Comparison of ENCODE assay signal across 14 cellular contexts in the genomic region with DNA sequence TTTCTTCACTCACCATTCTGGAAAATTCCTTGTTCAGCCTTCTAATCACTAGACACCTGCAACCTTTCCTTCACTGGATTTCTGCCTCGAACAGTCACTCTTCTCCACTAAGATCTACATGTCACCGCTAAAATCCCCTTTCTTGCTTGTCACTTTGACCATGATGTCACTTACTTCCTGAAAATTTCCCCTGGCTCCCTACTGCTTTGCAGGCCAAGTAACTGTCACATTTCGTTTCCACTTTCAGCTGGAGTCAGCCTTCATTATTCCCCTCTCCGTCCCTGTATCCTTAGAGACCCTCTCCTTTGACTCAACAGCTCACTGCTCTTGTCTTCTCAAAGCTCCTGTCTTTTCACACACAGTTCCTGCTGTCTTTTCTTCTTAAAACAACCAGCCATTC. TPM values are rescaled to one million over a fixed set of nuclear protein-coding genes. Genes with fewer than 3 reads are reported as not detected.
DNase-seq lines count a peak whose midpoint lies in the region; ATAC-seq and TF ChIP-seq lines count a peak whose summit lies in the region.
"Had no signal": no experiment of that assay in that cellular context is flagged by ENCODE, and none has a peak within 500 bp of the region (broad histone marks: within the 10 kb centered on the region; RNA-seq: fewer than 3 reads in every experiment).

No MANE protein-coding gene starts in this region.

- intact Hi-C loops in A673 (cut with micrococcal nuclease; ENCODE audit: unreplicated experiment): no loop called here
- intact Hi-C loops in activated T-helper 2 cell treated with anti-CD3 and anti-CD28 coated beads, Interferon-gamma antibody, Interleukin-2, Interleukin-4, amounts not matched to agents 10 μg/mL and 5 μg/mL and 100 μg/mL, durations not matched to agents 14 hours and 24 hours and 36 hours (cut with micrococcal nuclease): no loop called here

- H3K4me3 ChIP-seq in A673 (ENCODE audit: low read depth, low read length, poor library complexity, severe bottlenecking): no peak overlapping the region
- H3K4me3 ChIP-seq: ovary, tibial nerve had no signal

- H3K27me3 ChIP-seq in A673 (replicated peaks; ENCODE audit: insufficient read depth, low read depth, low read length, poor library complexity): no peaks in the 10 kb centered on the region
- H3K27me3 ChIP-seq: foreskin keratinocyte, ovary, tibial nerve had no signal

- no peak overlapping the region for H3K4me3 Mint-ChIP-seq in activated T-helper 2 cell treated with anti-CD3 and anti-CD28 coated beads, Interferon-gamma antibody, Interleukin-2, Interleukin-4, amounts not matched to agents 10 μg/mL and 5 μg/mL and 100 μg/mL, durations not matched to agents 14 hours and 24 hours and 36 hours (ENCODE audit: low read depth)
- no peak overlapping the region for H3K4me3 Mint-ChIP-seq in progenitor cell of endocrine pancreas (ENCODE audit: low read depth)

- no TSS peak for BruUV-seq in A673 (replicated peaks; lab: Mats Ljungman, UMichigan)

- no peaks in the 10 kb centered on the region for H3K36me3 Mint-ChIP-seq in activated T-helper 2 cell treated with anti-CD3 and anti-CD28 coated beads, Interferon-gamma antibody, Interleukin-2, Interleukin-4, amounts not matched to agents 10 μg/mL and 5 μg/mL and 100 μg/mL, durations not matched to agents 14 hours and 24 hours and 36 hours (ENCODE audit: low read depth)
- H3K36me3 Mint-ChIP-seq in progenitor cell of endocrine pancreas (ENCODE audit: insufficient read depth): no peaks in the 10 kb centered on the region

- H3K27ac ChIP-seq in cingulate gyrus (ENCODE audit: low read depth, low read length) (peak overlapping the region; percentile 47), A673 (ENCODE audit: low read depth, low read length, poor library complexity, severe bottlenecking) (no peak overlapping the region)
- H3K27ac ChIP-seq: foreskin keratinocyte, ovary, tibial nerve had no signal

- no peaks in the 10 kb centered on the region for H3K9me3 ChIP-seq in A673 (ENCODE audit: low read depth, low read length, poor library complexity, severe bottlenecking)
- H3K9me3 ChIP-seq: ovary, tibial nerve had no signal

- H3K4me1 Mint-ChIP-seq in activated T-helper 2 cell treated with anti-CD3 and anti-CD28 coated beads, Interferon-gamma antibody, Interleukin-2, Interleukin-4, amounts not matched to agents 10 μg/mL and 5 μg/mL and 100 μg/mL, durations not matched to agents 14 hours and 24 hours and 36 hours (ENCODE audit: low read depth): no peaks in the 10 kb centered on the region
- peaks cover 10% of the 10 kb centered on the region for H3K4me1 Mint-ChIP-seq in progenitor cell of endocrine pancreas (ENCODE audit: low read depth)

- H3K27ac Mint-ChIP-seq in activated T-helper 2 cell treated with anti-CD3 and anti-CD28 coated beads, Interferon-gamma antibody, Interleukin-2, Interleukin-4, amounts not matched to agents 10 μg/mL and 5 μg/mL and 100 μg/mL, durations not matched to agents 14 hours and 24 hours and 36 hours: no peak overlapping the region
- H3K27ac Mint-ChIP-seq in progenitor cell of endocrine pancreas: no peak overlapping the region

- TF ChIP-seq CTCF in A673 (conservative IDR thresholded peaks at IDR 0.05; ENCODE audit: low read depth, low read length) (no peak), progenitor cell of endocrine pancreas (IDR thresholded peaks at IDR 0.05; ENCODE audit: unreplicated experiment) (no peak)

- DNase-seq in A673 (ENCODE audit: low spot score): no peak
- no peak for DNase-seq in activated T-helper 2 cell treated with anti-CD3 and anti-CD28 coated beads, Interferon-gamma antibody, Interleukin-2, Interleukin-4, amounts not matched to agents 10 μg/mL and 5 μg/mL and 100 μg/mL, durations not matched to agents 14 hours and 24 hours and 36 hours (ENCODE audit: low spot score)
- no peak for DNase-seq in progenitor cell of endocrine pancreas (ENCODE audit: low spot score, unreplicated experiment)
- no peak for DNase-seq in stimulated activated CD4-positive, alpha-beta T cell treated with anti-CD3 and anti-CD28 coated beads, Interleukin-1b, Interleukin-23, amount 100 ng/mL, for 48 hours
- DNase-seq: activated gamma-delta T cell; foreskin keratinocyte; NCI-H2107; ovary; stimulated activated CD4-positive, alpha-beta T cell treated with anti-CD3 and anti-CD28 coated beads, Interleukin-4, amount 100 ng/mL, for 24 hours had no signal

- ATAC-seq in GM18868 (IDR thresholded peaks at IDR 0.05; ENCODE audit: unreplicated experiment) (peak; percentile 92), GM21717 (IDR thresholded peaks at IDR 0.05; ENCODE audit: unreplicated experiment) (peak; percentile 91), HG03135 (IDR thresholded peaks at IDR 0.05; ENCODE audit: unreplicated experiment) (peak; percentile 91)
- ATAC-seq: foreskin keratinocyte had no signal

- H3K27me3 Mint-ChIP-seq in activated T-helper 2 cell treated with anti-CD3 and anti-CD28 coated beads, Interferon-gamma antibody, Interleukin-2, Interleukin-4, amounts not matched to agents 10 μg/mL and 5 μg/mL and 100 μg/mL, durations not matched to agents 14 hours and 24 hours and 36 hours (ENCODE audit: low read depth): no peaks in the 10 kb centered on the region
- H3K27me3 Mint-ChIP-seq in progenitor cell of endocrine pancreas: peaks cover 6% of the 10 kb centered on the region

- H3K4me1 ChIP-seq in A673 (ENCODE audit: insufficient read depth, low read length, poor library complexity, severe bottlenecking): no peaks in the 10 kb centered on the region
- H3K4me1 ChIP-seq: foreskin keratinocyte had no signal

- CTCF ChIA-PET in A673 (lab: Charles Lee): no interaction called here

- H3K36me3 ChIP-seq in A673 (ENCODE audit: insufficient read depth, low read length, poor library complexity, severe bottlenecking): no peaks in the 10 kb centered on the region
- H3K36me3 ChIP-seq: ovary, tibial nerve had no signal

- no peaks in the 10 kb centered on the region for H3K9me3 Mint-ChIP-seq in activated T-helper 2 cell treated with anti-CD3 and anti-CD28 coated beads, Interferon-gamma antibody, Interleukin-2, Interleukin-4, amounts not matched to agents 10 μg/mL and 5 μg/mL and 100 μg/mL, durations not matched to agents 14 hours and 24 hours and 36 hours
- H3K9me3 Mint-ChIP-seq in progenitor cell of endocrine pancreas (ENCODE audit: low read depth): no peaks in the 10 kb centered on the region

- POLR2A ChIA-PET in A673 (lab: Charles Lee; ENCODE audit: low non-redundant PET): no interaction called here

RNA-seq across cellular contexts. Expression of a gene that starts 15.9 kb away (rescaled TPM):
- not detected in 2 replicates for total RNA-seq in A673 (2021)
- total RNA-seq in activated T-helper 2 cell treated with anti-CD3 and anti-CD28 coated beads, Interferon-gamma antibody, Interleukin-2, Interleukin-4, amounts not matched to agents 10 μg/mL and 5 μg/mL and 100 μg/mL, durations not matched to agents 14 hours and 24 hours and 36 hours: not detected in 2 replicates
- 24.7 and 32.5 TPM in 2 replicates for total RNA-seq in progenitor cell of endocrine pancreas
- total RNA-seq: foreskin keratinocyte had no signal

Comparison
In these comparisons a context has a peak if more than half of its experiments do, and no peak if none do; other contexts are left out.
1. RNA of a gene that starts 15.9 kb away (total RNA-seq): 24.7 to 32.5 TPM in progenitor cell of endocrine pancreas; not detected in A673 and not detected in activated T-helper 2 cell treated with anti-CD3 and anti-CD28 coated beads, Interferon-gamma antibody, Interleukin-2, Interleukin-4, amounts not matched to agents 10 μg/mL and 5 μg/mL and 100 μg/mL, durations not matched to agents 14 hours and 24 hours and 36 hours; every median in the first group is over 10 times any median in the second.
2. Peak in every context shown above with its lines, with median percentiles within 50 percentile points of each other: ATAC-seq.